1 cellular context compared by ENCODE assay signal in the genomic region with DNA sequence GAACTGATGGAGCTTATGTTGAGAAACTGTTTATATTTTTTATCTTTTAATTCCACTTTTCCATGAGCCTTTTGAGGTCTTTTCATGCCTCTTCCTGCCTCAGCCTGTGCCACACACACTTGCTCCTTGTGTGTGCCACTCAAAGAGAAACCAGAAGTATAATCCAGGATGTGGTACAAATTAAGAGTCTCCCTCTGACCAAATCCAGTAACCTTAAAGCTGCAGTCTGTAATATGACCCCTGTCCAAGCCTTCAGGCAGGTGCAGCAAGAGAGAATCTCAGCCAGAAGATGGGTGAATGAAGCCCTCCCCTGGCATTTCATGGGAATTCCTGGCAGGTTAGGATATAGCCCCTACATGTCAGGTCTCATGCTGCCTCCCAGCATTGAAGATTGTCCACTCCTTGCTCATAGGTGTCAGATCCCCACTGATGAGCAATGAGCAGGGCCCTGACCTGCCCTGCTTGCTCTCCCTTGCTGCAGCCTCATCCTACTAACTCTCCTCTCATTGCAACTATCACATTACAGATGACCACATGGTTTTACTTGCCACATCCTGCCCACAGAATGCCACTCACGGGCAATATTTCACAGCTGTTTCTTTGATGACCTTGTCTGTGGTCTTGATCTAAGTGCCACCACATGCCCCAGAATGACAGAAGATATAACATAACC.
TF ChIP-seq lines count a peak whose summit lies in the region.

No MANE protein-coding gene starts in this region.

TF ChIP-seq in GM23338, 12 proteins besides CTCF, POLR2A, EP300 and RAD21 (continued from another document):
- TF ChIP-seq REST (IDR thresholded peaks at IDR 0.05; ENCODE audit: unreplicated experiment) (no peak), EZH2phosphoT487 (IDR thresholded peaks at IDR 0.05; ENCODE audit: unreplicated experiment) (no peak), NANOG (IDR thresholded peaks at IDR 0.05; ENCODE audit: borderline replicate concordance) (no peak), POLR2AphosphoS5 (IDR thresholded peaks at IDR 0.05; ENCODE audit: low read depth) (no peak)
